In the genomic region with DNA sequence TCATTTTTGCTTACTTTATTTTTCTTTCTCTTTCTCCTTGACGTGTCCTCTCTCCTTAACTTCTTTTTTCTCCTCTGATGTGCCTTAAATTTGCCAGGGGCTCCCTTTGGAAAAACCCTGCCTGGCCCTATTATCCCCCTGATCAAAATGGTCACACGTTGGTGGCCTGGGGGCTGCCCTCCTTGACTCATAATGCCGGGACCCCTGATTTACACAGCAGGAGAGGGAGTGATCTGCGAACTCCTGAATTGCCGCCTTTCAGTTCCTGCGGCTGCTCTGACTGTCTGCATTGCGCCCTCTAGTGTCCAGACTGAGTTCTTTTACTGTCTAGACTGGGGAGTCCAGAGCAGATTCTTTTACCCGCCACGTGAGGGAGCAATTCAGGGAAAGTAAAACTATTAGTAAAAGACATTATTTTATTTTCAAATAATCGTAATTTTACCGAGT, we compare ENCODE assay signal across 8 cellular contexts. TPM values are rescaled to one million over a fixed set of nuclear protein-coding genes. Genes with fewer than 3 reads are reported as not detected.
DNase-seq lines count a peak whose midpoint lies in the region; ATAC-seq and TF ChIP-seq lines count a peak whose summit lies in the region.

No MANE protein-coding gene starts in this region.

- peaks cover 0 to 9% (median 0%) of the 10 kb centered on the region in 7 donors for H3K9me3 Mint-ChIP-seq in naive B cell

- no peaks in the 10 kb centered on the region for H3K79me1 ChIP-seq in IMR-90 (ENCODE audit: low read depth in 1 of 2, low read length in 2 of 2)

- H2AFZ ChIP-seq in IMR-90 (replicated peaks; ENCODE audit: low read length, poor library complexity) (peak overlapping the region; percentile 86), OCI-LY1 (ENCODE audit: low read length) (no peak overlapping the region)

- H4K8ac ChIP-seq in IMR-90 (ENCODE audit: low read depth in 2 of 2, low read length in 2 of 2) = no peak overlapping the region

- TF ChIP-seq CTCF in IMR-90 (conservative IDR thresholded peaks at IDR 0.05; ENCODE audit: low read depth, low read length) = peak; percentile 100
- TF ChIP-seq CTCF in OCI-LY1 (IDR thresholded peaks at IDR 0.05; ENCODE audit: low read length) = peak; percentile 99
- TF ChIP-seq CTCF in epithelial cell of proximal tubule (conservative IDR thresholded peaks at IDR 0.05; ENCODE audit: low read depth, low read length) = peak; percentile 99

- H2BK20ac ChIP-seq in IMR-90 (ENCODE audit: low read depth, low read length) = no peak overlapping the region

- dilution Hi-C loops in IMR-90 (cut with HindIII; ENCODE audit: low sequenced_read_pairs, unreplicated experiment) = no loop called here

- H3K4me1 ChIP-seq in IMR-90 (ENCODE audit: control insufficient read depth, insufficient read depth, low read length) (no peaks in the 10 kb centered on the region), OCI-LY1 (ENCODE audit: insufficient read depth, low read length, severe bottlenecking) (peaks cover 9% of the 10 kb centered on the region)

- H3K27me3 ChIP-seq in IMR-90 (ENCODE audit: control insufficient read depth, insufficient read depth, low read length) (no peaks in the 10 kb centered on the region), OCI-LY1 (ENCODE audit: insufficient read depth, low read length) (peaks cover 5% of the 10 kb centered on the region; the same call in 1 of the 2 replicates)

- peak overlapping the region; percentile 87 to 98 (median 92) for H3K27ac Mint-ChIP-seq in naive B cell

- H3K36me3 Mint-ChIP-seq in naive B cell = peaks cover 3 to 6% of the 10 kb centered on the region in 2 donors

- H3K4me1 Mint-ChIP-seq in naive B cell = peaks cover 34 to 50% (median 45%) of the 10 kb centered on the region in 3 donors

- intact Hi-C loops in IMR-90 (cut with micrococcal nuclease) = no loop called here

- no peaks in the 10 kb centered on the region for H3F3A ChIP-seq in OCI-LY1 (ENCODE audit: insufficient read depth, low read length)

- TF ChIP-seq RAD21 in IMR-90 (IDR thresholded peaks at IDR 0.05; ENCODE audit: low read length) = peak; percentile 40

- TF ChIP-seq POLR2A in IMR-90 (IDR thresholded peaks at IDR 0.05; ENCODE audit: low read depth, low read length) = no peak

- H3K14ac ChIP-seq in IMR-90 (replicated peaks; ENCODE audit: low read depth, low read length) = no peak overlapping the region

- no peak overlapping the region for H2BK15ac ChIP-seq in IMR-90 (ENCODE audit: low read depth, low read length)

- DNase-seq in DMS53 treated with DMSO at 0.1 percent for 48 hours (lab: John Stamatoyannopoulos, UW; ENCODE audit: unreplicated experiment) (peak; percentile 88), IMR-90 (peak; percentile 86), activated T-cell treated with anti-CD3 and anti-CD28 coated beads for 1 hour (ENCODE audit: low read depth) (peak; percentile 64), epithelial cell of proximal tubule (ENCODE audit: low read depth) (peak; percentile 44), naive B cell (peak; percentile 80)
- DNase-seq in stimulated activated naive CD4-positive, alpha-beta T cell (lab: John Stamatoyannopoulos, UW) = peak; percentile 29 to 86 (median 69)

- H2BK5ac ChIP-seq in IMR-90 (ENCODE audit: low read depth, low read length, poor library complexity, severe bottlenecking) = no peak overlapping the region

- H3K9me2 ChIP-seq in OCI-LY1 (ENCODE audit: low read depth, low read length) = no peaks in the 10 kb centered on the region

- H3K36me3 ChIP-seq in IMR-90 (ENCODE audit: control insufficient read depth, insufficient read depth, low read length) (no peaks in the 10 kb centered on the region), OCI-LY1 (ENCODE audit: insufficient read depth, low read length) (no peaks in the 10 kb centered on the region)

- H4K20me1 ChIP-seq in IMR-90 (ENCODE audit: insufficient read depth, low read length) (no peaks in the 10 kb centered on the region), OCI-LY1 (ENCODE audit: insufficient read depth, low read length) (no peaks in the 10 kb centered on the region)

- in situ Hi-C loops in IMR-90 (cut with MboI; ENCODE audit: low sequenced_read_pairs) = no loop called here

- H3K79me2 ChIP-seq in OCI-LY1 (ENCODE audit: insufficient read depth, low read length) = no peaks in the 10 kb centered on the region

- H3K27ac ChIP-seq in IMR-90 (ENCODE audit: insufficient read depth, low read length) (no peak overlapping the region), OCI-LY1 (ENCODE audit: low read depth, low read length, poor library complexity, severe bottlenecking) (no peak overlapping the region)

- no peak overlapping the region for H3K56ac ChIP-seq in IMR-90 (ENCODE audit: extremely low read depth, insufficient read depth, low read length)

- no TSS peak for BruUV-seq in IMR-90 (replicated peaks; lab: Mats Ljungman, UMichigan)

- H3K9ac ChIP-seq in IMR-90 (ENCODE audit: low read depth, low read length) = no peak overlapping the region
- H3K9ac ChIP-seq in OCI-LY1 (ENCODE audit: low read length) = no peak overlapping the region

- CTCF ChIA-PET in IMR-90 (lab: Yijun Ruan, JAX) = interaction anchor here (0.8 kb wide), 1 partner anchor 11 kb away, joined by 3 read pairs; no protein-coding TSS in a partner anchor

- H3K9me3 ChIP-seq in IMR-90 (ENCODE audit: control insufficient read depth, insufficient read depth, low read length) (no peaks in the 10 kb centered on the region), OCI-LY1 (ENCODE audit: low read length) (no peaks in the 10 kb centered on the region)

- no peaks in the 10 kb centered on the region for H3K9me1 ChIP-seq in IMR-90 (ENCODE audit: insufficient read depth, low read length)

- H4K5ac ChIP-seq in IMR-90 (ENCODE audit: low read depth, low read length) = no peak overlapping the region

- no peaks in the 10 kb centered on the region for H3K27me3 Mint-ChIP-seq in naive B cell

- H4K91ac ChIP-seq in IMR-90 (ENCODE audit: insufficient read depth, low read depth, low read length) = no peak overlapping the region

- H3K4me3 ChIP-seq in IMR-90 (ENCODE audit: insufficient read depth, low read depth, low read length) (no peak overlapping the region), OCI-LY1 (ENCODE audit: low read depth, low read length, poor library complexity, severe bottlenecking) (no peak overlapping the region), epithelial cell of proximal tubule (ENCODE audit: low read depth, low read length) (peak overlapping the region; percentile 25)

- no peak overlapping the region for H2AK5ac ChIP-seq in IMR-90 (ENCODE audit: low read depth, low read length)

- no peak overlapping the region for H2BK120ac ChIP-seq in IMR-90 (ENCODE audit: low read depth, low read length)

- H3K4me2 ChIP-seq in IMR-90 (ENCODE audit: low read depth, low read length) = peak overlapping the region; percentile 58; the same call in 1 of the 2 replicates
- H3K4me2 ChIP-seq in OCI-LY1 (ENCODE audit: low read length) = no peak overlapping the region

- no peak overlapping the region for H2AK9ac ChIP-seq in IMR-90 (replicated peaks; ENCODE audit: low read depth, low read length, poor library complexity)

- ATAC-seq in GM21528 (IDR thresholded peaks at IDR 0.05; ENCODE audit: low FRiP score, unreplicated experiment) = peak; percentile 74
- ATAC-seq in IMR-90 (ENCODE audit: low read depth) = peak; percentile 100
- ATAC-seq in naive B cell (ENCODE audit: low read depth in 2 of 2) = peak; percentile 89 to 90

- H3K18ac ChIP-seq in IMR-90 (ENCODE audit: low read depth, low read length) = no peak overlapping the region

- POLR2A ChIA-PET in IMR-90 (lab: Charles Lee; ENCODE audit: unreplicated experiment) = no interaction called here

- peak overlapping the region; percentile 76 to 97 (median 95) for H3K4me3 Mint-ChIP-seq in naive B cell

- no peak overlapping the region for H3K23ac ChIP-seq in IMR-90 (ENCODE audit: low read depth, low read length)

- WGBS in IMR-90 (ENCODE audit: extremely low coverage in 2 of 2, insufficient read length in 1 of 2), 2 experiments = 0% methylated on average over 1 of the region's 11 CpGs; no CpG with 5 or more reads in 1 of the 2 experiments

- no peak overlapping the region for H3K4ac ChIP-seq in IMR-90 (ENCODE audit: low read depth, low read length)

TF ChIP-seq in IMR-90, 13 proteins besides CTCF, POLR2A, EP300 and RAD21 (continues in another document):
- TF ChIP-seq ELK1 (IDR thresholded peaks at IDR 0.05; ENCODE audit: borderline replicate concordance, low read depth, low read length) (no peak), FOS (IDR thresholded peaks at IDR 0.05; ENCODE audit: low read depth, low read length) (no peak), MXI1 (IDR thresholded peaks at IDR 0.05; ENCODE audit: borderline replicate concordance, low read depth, low read length) (no peak), NFE2L2 (IDR thresholded peaks at IDR 0.05; ENCODE audit: low read depth, low read length) (no peak), RFX5 (IDR thresholded peaks at IDR 0.05; ENCODE audit: low read depth, low read length) (no peak), CEBPB (IDR thresholded peaks at IDR 0.05; ENCODE audit: low read depth, low read length) (no peak), SMC3 (IDR thresholded peaks at IDR 0.05; ENCODE audit: low read depth, low read length) (peak; percentile 45; the same call in 1 of the 2 replicates), CHD1 (IDR thresholded peaks at IDR 0.05; ENCODE audit: low read depth, low read length) (no peak), RCOR1 (IDR thresholded peaks at IDR 0.05; ENCODE audit: insufficient replicate concordance, low read length) (no peak), USF2 (IDR thresholded peaks at IDR 0.05; ENCODE audit: low read depth, low read length) (peak; percentile 66; the same call in 1 of the 2 replicates)

RNA-seq across cellular contexts. Expression of gene GZMB, which starts 44.8 kb away (rescaled TPM):
- total RNA-seq in IMR-90 (2012; rRNA removed) (not detected in 2 replicates), epithelial cell of proximal tubule (not detected in 2 replicates)
- polyA plus RNA-seq in IMR-90 (2012; rRNA removed) (not detected in 2 replicates), naive B cell (ENCODE audit: low read depth in 6 of 6) (1 to 10 TPM; 1.1 to 3.2 (median 2.6) TPM)
- not detected in 2 replicates for polyA plus RNA-seq in IMR-90 (2012; cell fraction: cytosol; rRNA removed)
- polyA plus RNA-seq in IMR-90 (2012; cell fraction: nucleus; rRNA removed; ENCODE audit: low replicate concordance) = not detected in 2 replicates
